9 cellular contexts compared by ENCODE assay signal in the genomic region with DNA sequence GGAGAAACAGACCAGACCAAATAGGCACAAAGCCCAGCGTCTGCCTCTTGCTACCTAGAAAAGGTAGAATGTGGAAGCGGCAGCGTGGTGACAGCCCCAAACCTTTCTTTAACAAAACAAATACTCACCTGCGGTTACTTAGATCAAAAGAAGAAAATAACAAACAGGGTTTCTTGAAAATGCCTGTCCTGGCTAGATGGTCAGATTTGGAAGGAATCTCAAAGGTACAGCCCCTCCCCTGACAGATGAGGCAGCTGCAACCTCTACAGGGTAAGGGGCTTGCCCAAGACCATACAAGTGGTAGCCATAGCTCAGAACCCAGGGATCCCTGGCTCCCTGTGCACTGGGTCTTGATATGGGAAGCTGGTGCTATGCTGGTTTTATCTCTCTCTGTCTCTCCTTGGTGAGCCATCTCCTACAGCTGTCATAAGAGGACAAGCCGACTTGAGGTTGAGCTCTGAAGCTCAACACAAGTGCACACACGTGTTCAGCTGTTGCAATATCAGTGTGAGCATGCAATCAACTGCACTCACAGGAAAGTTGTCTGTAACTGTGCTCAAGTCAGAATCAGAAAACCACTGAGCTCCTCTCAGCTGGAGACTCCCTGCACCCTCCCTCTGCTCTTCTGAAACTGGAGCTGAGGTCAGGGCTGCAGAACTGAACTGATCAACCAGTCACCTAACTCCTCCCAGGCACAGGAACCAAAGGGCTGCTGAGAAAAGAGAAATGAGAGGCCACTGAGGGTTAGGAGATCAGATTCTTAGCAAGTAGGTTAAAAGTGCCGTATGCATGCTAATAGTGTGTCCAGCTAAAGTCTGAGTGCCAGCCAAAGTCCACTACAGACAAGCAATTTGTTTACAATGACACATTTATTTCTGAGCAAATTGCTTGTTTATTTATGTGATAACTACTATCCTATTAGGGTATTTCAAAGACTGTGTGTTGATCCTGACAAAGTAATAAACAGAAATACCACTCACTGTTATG. TPM values are rescaled to one million over a fixed set of nuclear protein-coding genes. Genes with fewer than 3 reads are reported as not detected.
A peak's percentile ranks its signal among the peaks of the same experiment; 100 is the strongest.
DNase-seq lines count a peak whose midpoint lies in the region; ATAC-seq and TF ChIP-seq lines count a peak whose summit lies in the region.
"Had no signal": no experiment of that assay in that cellular context is flagged by ENCODE, and none has a peak within 500 bp of the region (broad histone marks: within the 10 kb centered on the region; RNA-seq: fewer than 3 reads in every experiment).

No MANE protein-coding gene starts in this region.

- no peak for TF ChIP-seq POLR2A in IMR-90 (IDR thresholded peaks at IDR 0.05; ENCODE audit: low read depth, low read length)

- no peak overlapping the region for H3K9ac ChIP-seq in IMR-90 (ENCODE audit: low read depth, low read length)

- TF ChIP-seq CTCF in IMR-90 (conservative IDR thresholded peaks at IDR 0.05; ENCODE audit: low read depth, low read length) = no peak
- TF ChIP-seq CTCF in WERI-Rb-1 (IDR thresholded peaks at IDR 0.05; ENCODE audit: low read depth, low read length) = no peak

- ATAC-seq in GM18498 (IDR thresholded peaks at IDR 0.05; ENCODE audit: unreplicated experiment) (peak; percentile 96), GM21528 (IDR thresholded peaks at IDR 0.05; ENCODE audit: low FRiP score, unreplicated experiment) (peak; percentile 91), IMR-90 (ENCODE audit: low read depth) (peak; percentile 63)
- peak; percentile 94 to 99 for ATAC-seq in natural killer cell treated with Interleukin-12 subunit alpha and Interleukin-12 subunit beta and Interleukin-15 and Interleukin-18, amount 100 ng/mL, for 72 hours

- H3K4me3 ChIP-seq in IMR-90 (ENCODE audit: insufficient read depth, low read depth, low read length) (no peak overlapping the region), WERI-Rb-1 (ENCODE audit: low read depth, low read length) (no peak overlapping the region)
- H3K4me3 ChIP-seq: heart right ventricle had no signal

- peak overlapping the region; percentile 72 to 88 for H3K27ac Mint-ChIP-seq in natural killer cell treated with Interleukin-12 subunit alpha and Interleukin-12 subunit beta and Interleukin-15 and Interleukin-18, amount 100 ng/mL, for 72 hours

- H4K8ac ChIP-seq in IMR-90 (ENCODE audit: low read depth in 2 of 2, low read length in 2 of 2) = no peak overlapping the region

- H2AFZ ChIP-seq in IMR-90 (replicated peaks; ENCODE audit: low read length, poor library complexity) = peak overlapping the region; percentile 66

- H3K9me1 ChIP-seq in IMR-90 (ENCODE audit: insufficient read depth, low read length) = peaks cover 6% of the 10 kb centered on the region

- POLR2A ChIA-PET in IMR-90 (lab: Charles Lee; ENCODE audit: unreplicated experiment) = interaction anchor here (0.6 kb wide), 1 partner anchor 432 kb away, joined by 10 read pairs; no protein-coding TSS in a partner anchor

- DNase-seq in IMR-90 (peak; percentile 53), NCI-H524 treated with DMSO at 0.1 percent for 48 hours (lab: John Stamatoyannopoulos, UW) (no peak), WERI-Rb-1 (no peak), substantia nigra (lab: John Stamatoyannopoulos, UW) (no peak)
- DNase-seq in activated effector memory CD4-positive, alpha-beta T cell treated with Interleukin-2 at 50 U/mL for 16 hours = peak; percentile 46
- DNase-seq in natural killer cell treated with Interleukin-12 subunit alpha and Interleukin-12 subunit beta and Interleukin-15 and Interleukin-18, amount 100 ng/mL, for 72 hours (ENCODE audit: low spot score) = no peak
- DNase-seq: heart right ventricle had no signal

- no peaks in the 10 kb centered on the region for H3K79me1 ChIP-seq in IMR-90 (ENCODE audit: low read depth in 1 of 2, low read length in 2 of 2)

- H3K27ac ChIP-seq in IMR-90 (ENCODE audit: insufficient read depth, low read length) (no peak overlapping the region), WERI-Rb-1 (no peak overlapping the region), substantia nigra (ENCODE audit: low read depth, low read length, poor library complexity, severe bottlenecking) (no peak overlapping the region)

- H3K9me3 Mint-ChIP-seq in natural killer cell treated with Interleukin-12 subunit alpha and Interleukin-12 subunit beta and Interleukin-15 and Interleukin-18, amount 100 ng/mL, for 72 hours = no peaks in the 10 kb centered on the region

- TF ChIP-seq RAD21 in IMR-90 (IDR thresholded peaks at IDR 0.05; ENCODE audit: low read length) = no peak

- H2BK20ac ChIP-seq in IMR-90 (ENCODE audit: low read depth, low read length) = no peak overlapping the region

- 8% methylated on average over 2 of the region's 7 CpGs; no CpG with 5 or more reads in 1 of the 2 experiments for WGBS in IMR-90 (ENCODE audit: extremely low coverage in 2 of 2, insufficient read length in 1 of 2), 2 experiments

- no peak overlapping the region for H3K56ac ChIP-seq in IMR-90 (ENCODE audit: extremely low read depth, insufficient read depth, low read length)

- no peaks in the 10 kb centered on the region for H3K36me3 Mint-ChIP-seq in natural killer cell treated with Interleukin-12 subunit alpha and Interleukin-12 subunit beta and Interleukin-15 and Interleukin-18, amount 100 ng/mL, for 72 hours

- 0 out of 2 replicates have a peak, but pooled peaks cover 1% of the 10 kb centered on the region for H3K4me1 ChIP-seq in IMR-90 (ENCODE audit: control insufficient read depth, insufficient read depth, low read length)

- CTCF ChIA-PET in IMR-90 (lab: Yijun Ruan, JAX) = no interaction called here

- H3K9me3 ChIP-seq in IMR-90 (ENCODE audit: control insufficient read depth, insufficient read depth, low read length) (no peaks in the 10 kb centered on the region), WERI-Rb-1 (ENCODE audit: severe bottlenecking) (no peaks in the 10 kb centered on the region)
- H3K9me3 ChIP-seq: heart right ventricle had no signal

- peaks cover 28 to 35% of the 10 kb centered on the region in 2 donors for H3K4me1 Mint-ChIP-seq in natural killer cell treated with Interleukin-12 subunit alpha and Interleukin-12 subunit beta and Interleukin-15 and Interleukin-18, amount 100 ng/mL, for 72 hours (ENCODE audit: low read depth in 2 of 2)

- no peak overlapping the region for H4K5ac ChIP-seq in IMR-90 (ENCODE audit: low read depth, low read length)

- peaks cover 0 to 4% of the 10 kb centered on the region in 2 donors for H3K27me3 Mint-ChIP-seq in natural killer cell treated with Interleukin-12 subunit alpha and Interleukin-12 subunit beta and Interleukin-15 and Interleukin-18, amount 100 ng/mL, for 72 hours

- in situ Hi-C loops in IMR-90 (cut with MboI; ENCODE audit: low sequenced_read_pairs) = no loop called here

- no peaks in the 10 kb centered on the region for H3K36me3 ChIP-seq in IMR-90 (ENCODE audit: control insufficient read depth, insufficient read depth, low read length)
- H3K36me3 ChIP-seq in WERI-Rb-1 = no peaks in the 10 kb centered on the region
- H3K36me3 ChIP-seq: heart right ventricle had no signal

- no peak overlapping the region for H3K4ac ChIP-seq in IMR-90 (ENCODE audit: low read depth, low read length)

- H2BK5ac ChIP-seq in IMR-90 (ENCODE audit: low read depth, low read length, poor library complexity, severe bottlenecking) = no peak overlapping the region

- H2AK9ac ChIP-seq in IMR-90 (replicated peaks; ENCODE audit: low read depth, low read length, poor library complexity) = peak overlapping the region; percentile 74

- H3K23ac ChIP-seq in IMR-90 (ENCODE audit: low read depth, low read length) = no peak overlapping the region

- dilution Hi-C loops in IMR-90 (cut with HindIII; ENCODE audit: low sequenced_read_pairs, unreplicated experiment) = no loop called here

- H4K91ac ChIP-seq in IMR-90 (ENCODE audit: insufficient read depth, low read depth, low read length) = no peak overlapping the region

- no peak overlapping the region for H2BK15ac ChIP-seq in IMR-90 (ENCODE audit: low read depth, low read length)

- peak overlapping the region; percentile 57 for H3K4me3 Mint-ChIP-seq in natural killer cell treated with Interleukin-12 subunit alpha and Interleukin-12 subunit beta and Interleukin-15 and Interleukin-18, amount 100 ng/mL, for 72 hours

- H3K18ac ChIP-seq in IMR-90 (ENCODE audit: low read depth, low read length) = no peak overlapping the region

- no peak overlapping the region for H2BK120ac ChIP-seq in IMR-90 (ENCODE audit: low read depth, low read length)

- intact Hi-C loops in IMR-90 (cut with micrococcal nuclease) = no loop called here

- no peak overlapping the region for H3K14ac ChIP-seq in IMR-90 (replicated peaks; ENCODE audit: low read depth, low read length)

- BruUV-seq in IMR-90 (replicated peaks; lab: Mats Ljungman, UMichigan) = no TSS peak

- H3K27me3 ChIP-seq in IMR-90 (ENCODE audit: control insufficient read depth, insufficient read depth, low read length) (peaks cover 14% of the 10 kb centered on the region), WERI-Rb-1 (ENCODE audit: insufficient read depth, low read depth, severe bottlenecking) (no peaks in the 10 kb centered on the region)

- H2AK5ac ChIP-seq in IMR-90 (ENCODE audit: low read depth, low read length) = no peak overlapping the region

- H4K20me1 ChIP-seq in IMR-90 (ENCODE audit: insufficient read depth, low read length) = no peaks in the 10 kb centered on the region

- no peak overlapping the region for H3K4me2 ChIP-seq in IMR-90 (ENCODE audit: low read depth, low read length)

TF ChIP-seq in IMR-90, 13 proteins besides CTCF, POLR2A, EP300 and RAD21 (continues in another document):
- TF ChIP-seq SMC3 (IDR thresholded peaks at IDR 0.05; ENCODE audit: low read depth, low read length) (no peak), NFE2L2 (IDR thresholded peaks at IDR 0.05; ENCODE audit: low read depth, low read length) (no peak), MAZ (IDR thresholded peaks at IDR 0.05; ENCODE audit: borderline replicate concordance, low read depth, low read length) (no peak), MXI1 (IDR thresholded peaks at IDR 0.05; ENCODE audit: borderline replicate concordance, low read depth, low read length) (0 out of 2 replicates have a peak, but pooled peaks have one; percentile 30)

RNA-seq across cellular contexts. Expression of gene RNF157, which starts 6.1 kb away (rescaled TPM):
- 0.54 and 0.83 TPM in 2 replicates for total RNA-seq in IMR-90 (2012; rRNA removed)
- polyA plus RNA-seq in IMR-90 (2012; rRNA removed) = 1.1 and 1.3 TPM in 2 replicates
- 0.56 and 0.93 TPM in 2 replicates for polyA plus RNA-seq in IMR-90 (2012; cell fraction: cytosol; rRNA removed)
- 0.74 and 1.1 TPM in 2 replicates for polyA plus RNA-seq in IMR-90 (2012; cell fraction: nucleus; rRNA removed; ENCODE audit: low replicate concordance)
- 100 to 1,000 TPM in 1 of 2 donors, 10 to 100 TPM in 1; 46.6 to 124 TPM for total RNA-seq in natural killer cell treated with Interleukin-12 subunit alpha and Interleukin-12 subunit beta and Interleukin-15 and Interleukin-18, amount 100 ng/mL, for 72 hours

RNA-seq across cellular contexts. Expression of gene UBALD2, which starts 18.8 kb away (rescaled TPM):
- total RNA-seq in IMR-90 (2012; rRNA removed) = 0.90 and 1.4 TPM in 2 replicates
- 12.1 and 19.9 TPM in 2 replicates for polyA plus RNA-seq in IMR-90 (2012; rRNA removed)
- polyA plus RNA-seq in IMR-90 (2012; cell fraction: cytosol; rRNA removed) = 11.6 and 33.1 TPM in 2 replicates
- 14.2 and 21.7 TPM in 2 replicates for polyA plus RNA-seq in IMR-90 (2012; cell fraction: nucleus; rRNA removed; ENCODE audit: low replicate concordance)
- 100 to 1,000 TPM; 216 to 262 TPM for total RNA-seq in natural killer cell treated with Interleukin-12 subunit alpha and Interleukin-12 subunit beta and Interleukin-15 and Interleukin-18, amount 100 ng/mL, for 72 hours

Comparison
In these comparisons a context has a peak if more than half of its experiments do, and no peak if none do; other contexts are left out.
1. DNase-seq: peak in IMR-90 (single experiment) and activated effector memory CD4-positive, alpha-beta T cell treated with Interleukin-2 at 50 U/mL for 16 hours (single experiment); none in natural killer cell treated with Interleukin-12 subunit alpha and Interleukin-12 subunit beta and Interleukin-15 and Interleukin-18, amount 100 ng/mL, for 72 hours (single experiment), NCI-H524 treated with DMSO at 0.1 percent for 48 hours (single experiment), WERI-Rb-1 (single experiment) and substantia nigra (0 of 49).
2. RNA of gene RNF157, which starts 6.1 kb away (total RNA-seq): 46.6 to 124 TPM in natural killer cell treated with Interleukin-12 subunit alpha and Interleukin-12 subunit beta and Interleukin-15 and Interleukin-18, amount 100 ng/mL, for 72 hours; 0.54 to 0.83 TPM in IMR-90; every median in the first group is over 10 times any median in the second.
3. RNA of gene UBALD2, which starts 18.8 kb away (total RNA-seq): 216 to 262 TPM in natural killer cell treated with Interleukin-12 subunit alpha and Interleukin-12 subunit beta and Interleukin-15 and Interleukin-18, amount 100 ng/mL, for 72 hours; 0.90 to 1.4 TPM in IMR-90; every median in the first group is over 10 times any median in the second.
4. Peak in every context shown above with its lines, with median percentiles within 50 percentile points of each other: ATAC-seq.